ENCODE assay signal across 1 cellular context in genomic region chr10:90394306-90394705, GRCh38.
TF ChIP-seq lines count a peak whose summit lies in the region.

No MANE protein-coding gene starts in this region.

TF ChIP-seq in H1, 55 proteins besides CTCF, POLR2A, EP300 and RAD21:
- TF ChIP-seq SRF (IDR thresholded peaks at IDR 0.05; ENCODE audit: low read depth, low read length) (peak; percentile 23; the same call in 1 of the 2 replicates), NANOG (IDR thresholded peaks at IDR 0.05; ENCODE audit: insufficient read depth, low read depth, low read length, poor library complexity, severe bottlenecking) (peak; percentile 32), CTBP2 (IDR thresholded peaks at IDR 0.05; ENCODE audit: borderline replicate concordance, insufficient read depth, insufficient read length, low read length) (no peak)
TF ChIP-seq in H1: peak in this region for 2.
